Comparison of ENCODE assay signal across 1 cellular context in genomic region chr2:120613742-120614481, GRCh38.
A peak's percentile ranks its signal among the peaks of the same experiment; 100 is the strongest.
TF ChIP-seq lines count a peak whose summit lies in the region.

No MANE protein-coding gene starts in this region.

TF ChIP-seq in SK-N-SH, 30 proteins besides CTCF, POLR2A, EP300 and RAD21 (continued from another document):
- TF ChIP-seq REST (IDR thresholded peaks at IDR 0.05; ENCODE audit: low read depth, low read length) (no peak), GABPA (IDR thresholded peaks at IDR 0.05; ENCODE audit: low read depth) (no peak), TCF12 (IDR thresholded peaks at IDR 0.05) (0 out of 2 replicates have a peak, but pooled peaks have one; percentile 5)
